26 cellular contexts compared by ENCODE assay signal in the genomic region with DNA sequence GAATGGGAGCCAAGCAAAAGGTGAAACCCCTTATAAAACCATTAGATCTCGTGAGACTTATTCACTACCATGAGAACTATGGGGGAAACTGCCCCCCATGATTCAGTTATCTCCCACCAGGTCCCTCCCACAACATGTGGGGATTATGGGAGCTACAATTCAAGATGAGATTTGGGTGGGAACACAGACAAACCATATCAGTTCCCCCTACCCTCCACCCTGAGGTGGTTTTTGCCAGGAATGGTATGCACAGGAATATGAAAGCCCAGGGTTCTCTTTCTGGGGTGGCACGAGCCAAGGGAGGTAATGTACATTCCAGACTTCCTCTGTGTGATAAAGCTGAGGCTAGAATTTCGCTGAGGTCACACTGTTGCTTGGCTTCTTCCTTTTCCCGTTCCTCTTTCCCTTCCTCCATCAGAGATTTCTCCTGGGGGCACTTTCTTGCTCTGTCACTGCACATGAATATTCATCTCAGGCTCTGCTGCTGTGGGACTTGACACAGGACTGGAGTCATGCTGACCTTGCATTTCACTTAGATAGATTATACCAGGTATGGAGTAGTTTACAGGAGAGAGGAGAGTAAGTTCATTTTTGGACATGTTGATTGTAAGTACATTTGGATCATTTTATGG.
"Had no signal": no experiment of that assay in that cellular context is flagged by ENCODE, and none has a peak within 500 bp of the region (broad histone marks: within the 10 kb centered on the region; RNA-seq: fewer than 3 reads in every experiment).

No MANE protein-coding gene starts in this region.

- H3K27me3 Mint-ChIP-seq: activated CD4-positive, alpha-beta memory T cell treated with anti-CD3 and anti-CD28 coated beads for 36 hours; activated CD4-positive, alpha-beta T cell treated with anti-CD3 and anti-CD28 coated beads, Interleukin-2, amount 10 ng/mL, durations not matched to agents 7 days and 5 days; activated naive CD4-positive, alpha-beta T cell treated with anti-CD3 and anti-CD28 coated beads, Interleukin-2, amount 10 ng/mL, durations not matched to agents 7 days and 5 days; activated naive CD8-positive, alpha-beta T cell treated with anti-CD3 and anti-CD28 coated beads for 36 hours had no signal

- H3K36me3 Mint-ChIP-seq: activated CD4-positive, alpha-beta memory T cell treated with anti-CD3 and anti-CD28 coated beads for 36 hours; activated naive CD4-positive, alpha-beta T cell treated with anti-CD3 and anti-CD28 coated beads, Interleukin-2, amount 10 ng/mL, durations not matched to agents 7 days and 5 days; activated naive CD8-positive, alpha-beta T cell treated with anti-CD3 and anti-CD28 coated beads for 36 hours had no signal

- H3K36me3 ChIP-seq: Peyer's patch, SJCRH30 had no signal

- H3K9me3 Mint-ChIP-seq: activated CD4-positive, alpha-beta T cell treated with anti-CD3 and anti-CD28 coated beads, Interleukin-2, amount 10 ng/mL, durations not matched to agents 7 days and 5 days; T-helper 1 cell treated with Interleukin-12 subunit alpha and Interleukin-12 subunit beta and Interleukin-4 antibody, amounts not matched to agents 30 μg/mL and 1 μg/mL, for 36 hours had no signal

- H3K27ac Mint-ChIP-seq: activated CD4-positive, alpha-beta memory T cell treated with anti-CD3 and anti-CD28 coated beads for 36 hours; activated CD4-positive, alpha-beta T cell treated with anti-CD3 and anti-CD28 coated beads, Interleukin-2, amount 10 ng/mL, durations not matched to agents 7 days and 5 days; activated naive CD4-positive, alpha-beta T cell treated with anti-CD3 and anti-CD28 coated beads, Interleukin-2, amount 10 ng/mL, durations not matched to agents 7 days and 5 days; activated naive CD8-positive, alpha-beta T cell treated with anti-CD3 and anti-CD28 coated beads for 36 hours; activated T-cell treated with anti-CD3 and anti-CD28 coated beads, Interleukin-2, amount 50 U/mL, for 72 hours; activated T-helper 2 cell treated with anti-CD3 and anti-CD28 coated beads, Interferon-gamma antibody, Interleukin-2, Interleukin-4, amounts not matched to agents 10 μg/mL and 5 μg/mL and 100 μg/mL, durations not matched to agents 14 hours and 24 hours and 36 hours; T-helper 1 cell treated with Interleukin-12 subunit alpha and Interleukin-12 subunit beta and Interleukin-4 antibody, amounts not matched to agents 30 μg/mL and 1 μg/mL, for 36 hours had no signal

- H3K4me1 Mint-ChIP-seq: activated CD4-positive, alpha-beta T cell treated with anti-CD3 and anti-CD28 coated beads, Interleukin-2, amount 10 ng/mL, durations not matched to agents 7 days and 5 days; activated naive CD4-positive, alpha-beta T cell treated with anti-CD3 and anti-CD28 coated beads, Interleukin-2, amount 10 ng/mL, durations not matched to agents 7 days and 5 days; activated naive CD8-positive, alpha-beta T cell treated with anti-CD3 and anti-CD28 coated beads for 36 hours had no signal

- H3K4me3 ChIP-seq: Peyer's patch, SJCRH30 had no signal

- H3K27me3 ChIP-seq: Peyer's patch, SJCRH30 had no signal

- H3K4me1 ChIP-seq: Peyer's patch, SJCRH30 had no signal

- H3K27ac ChIP-seq: Peyer's patch, RWPE1, SJCRH30 had no signal

- ATAC-seq: activated T-cell treated with anti-CD3 and anti-CD28 coated beads, Interleukin-2, amount 50 U/mL, for 72 hours; SK-N-SH treated with all-trans-retinoic acid at 6 μM for 48 hours had no signal

- H3K4me3 Mint-ChIP-seq: activated CD4-positive, alpha-beta memory T cell treated with anti-CD3 and anti-CD28 coated beads for 36 hours; activated CD4-positive, alpha-beta T cell treated with anti-CD3 and anti-CD28 coated beads, Interleukin-2, amount 10 ng/mL, durations not matched to agents 7 days and 5 days; activated naive CD4-positive, alpha-beta T cell treated with anti-CD3 and anti-CD28 coated beads, Interleukin-2, amount 10 ng/mL, durations not matched to agents 7 days and 5 days; activated naive CD8-positive, alpha-beta T cell treated with anti-CD3 and anti-CD28 coated beads for 36 hours; activated T-cell treated with anti-CD3 and anti-CD28 coated beads, Interleukin-2, amount 50 U/mL, for 72 hours; T-helper 1 cell treated with Interleukin-12 subunit alpha and Interleukin-12 subunit beta and Interleukin-4 antibody, amounts not matched to agents 30 μg/mL and 1 μg/mL, for 36 hours had no signal

- H3K9me3 ChIP-seq: SJCRH30 had no signal

- DNase-seq: activated CD4-positive, alpha-beta memory T cell treated with anti-CD3 and anti-CD28 coated beads for 36 hours; activated CD4-positive, alpha-beta T cell treated with anti-CD3 and anti-CD28 coated beads, Interleukin-2, amount 10 ng/mL, durations not matched to agents 7 days and 5 days; activated CD4-positive, CD25-positive, alpha-beta regulatory T cell; activated CD8-positive, alpha-beta memory T cell treated with anti-CD3 and anti-CD28 coated beads for 24 hours; activated gamma-delta T cell treated with Interleukin-2 at 50 U/mL for 16 hours; activated naive CD4-positive, alpha-beta T cell treated with anti-CD3 and anti-CD28 coated beads, Interleukin-2, amount 10 ng/mL, durations not matched to agents 7 days and 5 days; activated naive CD8-positive, alpha-beta T cell treated with anti-CD3 and anti-CD28 coated beads for 36 hours; activated T-cell treated with anti-CD3 and anti-CD28 coated beads for 4 hours; activated T-cell treated with anti-CD3 and anti-CD28 coated beads, Interleukin-2, amount 50 U/mL, for 72 hours; cerebellar nuclear complex; MV-4-11; NCI-H1092 treated with DMSO at 0.1 percent for 48 hours; NCI-H1436; NCI-H1694 treated with DMSO at 0.1 percent for 48 hours; NCI-H2029 treated with DMSO at 0.1 percent for 48 hours; NCI-H345; NCI-H510A; NCI-H526 treated with DMSO at 0.1 percent for 48 hours; NCI-H82; Peyer's patch; Right ventricle myocardium superior; SJCRH30 had no signal
